Comparison of ENCODE assay signal across 1 cellular context in genomic region chr1:177897601-177898376, GRCh38.
TF ChIP-seq lines count a peak whose summit lies in the region.

No MANE protein-coding gene starts in this region.

TF ChIP-seq in HEK293, 187 proteins besides CTCF, POLR2A, EP300 and RAD21 (continued from another document):
- TF ChIP-seq ZNF18 (tag by site-specific recombination; IDR thresholded peaks at IDR 0.05) (peak; percentile 19; the same call in 1 of the 2 replicates), ZNF324 (tag by site-specific recombination; IDR thresholded peaks at IDR 0.05) (no peak), ZNF10 (tag by site-specific recombination; IDR thresholded peaks at IDR 0.05) (no peak), KLF16 (tag by site-specific recombination; IDR thresholded peaks at IDR 0.05) (0 out of 2 replicates have a peak, but pooled peaks have one; percentile 47), PRDM6 (tag by site-specific recombination; IDR thresholded peaks at IDR 0.05) (0 out of 2 replicates have a peak, but pooled peaks have one; percentile 21)
TF ChIP-seq in HEK293: peak in this region for 4.
